In genomic region chr10:53827261-53827660, GRCh38 we compare ENCODE assay signal across 25 cellular contexts.
"Had no signal": no experiment of that assay in that cellular context is flagged by ENCODE, and none has a peak within 500 bp of the region (broad histone marks: within the 10 kb centered on the region; RNA-seq: fewer than 3 reads in every experiment).

No MANE protein-coding gene starts in this region.

- DNase-seq: stimulated activated CD4-positive, alpha-beta T cell treated with anti-CD3 and anti-CD28 coated beads, Interleukin-2, amount 100 ng/mL, for 24 hours; stimulated activated CD4-positive, alpha-beta T cell treated with anti-CD3 and anti-CD28 coated beads, Interleukin-2, amount 100 ng/mL, for 48 hours; stimulated activated CD4-positive, alpha-beta T cell treated with anti-CD3 and anti-CD28 coated beads, Interleukin-4, amount 100 ng/mL, for 1 hour; stimulated activated CD4-positive, alpha-beta T cell treated with anti-CD3 and anti-CD28 coated beads, Interleukin-4, amount 100 ng/mL, for 24 hours; stimulated activated CD4-positive, alpha-beta T cell treated with anti-CD3 and anti-CD28 coated beads, Interleukin-4, amount 100 ng/mL, for 4 hours; stimulated activated CD8-positive, alpha-beta memory T cell treated with anti-CD3 and anti-CD28 coated beads, Interleukin-4, amount 100 ng/mL, for 48 hours; stimulated activated naive B cell treated with anti-CD40 and anti-IgM and Interleukin-4, amounts not matched to agents 10 μg/mL and 1 μg/mL and 100 μg/mL, for 72 hours; stimulated activated naive CD4-positive, alpha-beta T cell treated with Interleukin-2 at 50 U/mL for 16 hours; stimulated activated naive CD8-positive, alpha-beta T cell treated with anti-CD3 and anti-CD28 coated beads, Interleukin-15, amount 100 ng/mL, for 72 hours; stimulated activated naive CD8-positive, alpha-beta T cell treated with anti-CD3 and anti-CD28 coated beads, Interleukin-15, Interleukin-2, amounts not matched to agents 100 U/mL and 50 U/mL, for 24 hours; stomach; substantia nigra; testis; thyroid gland; tibial artery; transverse colon; upper lobe of right lung; uterus had no signal

- H3K27me3 ChIP-seq: stomach, suprapubic skin, testis, thyroid gland, tibial artery, tibial nerve, transverse colon, upper lobe of left lung, upper lobe of right lung, uterus, vagina had no signal

- H3K27ac ChIP-seq: stomach, suprapubic skin, testis, thoracic aorta, thyroid gland, tibial artery, tibial nerve, transverse colon, upper lobe of left lung, upper lobe of right lung, uterus, vagina had no signal

- H3K36me3 ChIP-seq: stomach, suprapubic skin, thoracic aorta, thyroid gland, tibial artery, tibial nerve, transverse colon, upper lobe of left lung, upper lobe of right lung, uterus, vagina had no signal

- ATAC-seq: stimulated activated effector memory CD8-positive, alpha-beta T cell treated with anti-CD3 and anti-CD28 coated beads, Interleukin-12 subunit alpha, Interleukin-12 subunit beta, amount 100 ng/mL, for 72 hours; stimulated activated memory B cell treated with anti-CD40 and anti-IgM and Interleukin-4, amounts not matched to agents 10 μg/mL and 1 μg/mL and 100 μg/mL, for 72 hours; stimulated activated naive B cell treated with anti-CD40 and anti-IgM and Interleukin-4, amounts not matched to agents 10 μg/mL and 1 μg/mL and 100 μg/mL, for 72 hours; stimulated activated naive CD8-positive, alpha-beta T cell treated with anti-CD3 and anti-CD28 coated beads, Interleukin-15, amount 100 ng/mL, for 72 hours; stimulated activated naive CD8-positive, alpha-beta T cell treated with anti-CD3 and anti-CD28 coated beads, Interleukin-15, Interleukin-2, amounts not matched to agents 100 U/mL and 50 U/mL, for 24 hours; upper lobe of right lung had no signal

- H3K9me3 ChIP-seq: stomach, suprapubic skin, testis, thoracic aorta, thyroid gland, tibial artery, tibial nerve, transverse colon, upper lobe of left lung, upper lobe of right lung, uterus, vagina had no signal

- H3K4me3 ChIP-seq: stomach, suprapubic skin, testis, thoracic aorta, thyroid gland, tibial artery, tibial nerve, transverse colon, upper lobe of left lung, upper lobe of right lung, uterus, vagina had no signal

- H3K4me1 ChIP-seq: stomach, suprapubic skin, testis, thyroid gland, tibial artery, tibial nerve, transverse colon, upper lobe of left lung, upper lobe of right lung, uterus, vagina had no signal
